1 cellular context compared by ENCODE assay signal in the genomic region with DNA sequence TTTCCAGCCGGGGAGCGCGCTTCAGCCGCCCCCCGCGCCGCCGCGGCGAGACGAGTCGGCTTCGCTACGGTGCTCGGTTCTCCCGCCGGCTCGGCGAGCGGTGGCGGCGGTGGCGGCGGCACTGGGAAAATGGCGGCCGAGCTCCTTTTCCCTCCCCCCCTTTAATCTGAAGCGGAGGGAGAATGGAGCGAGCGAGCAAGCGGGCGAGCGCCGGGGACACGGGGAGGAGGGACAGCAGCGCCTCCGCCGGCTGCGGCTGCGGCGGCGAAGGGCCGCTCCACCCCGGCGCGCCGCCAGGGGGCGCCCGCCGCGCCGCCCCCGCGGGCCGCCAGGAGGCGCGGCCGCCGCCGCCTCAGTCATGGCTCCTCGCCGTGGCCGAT.
TF ChIP-seq lines count a peak whose summit lies in the region.

A gene with protein sequence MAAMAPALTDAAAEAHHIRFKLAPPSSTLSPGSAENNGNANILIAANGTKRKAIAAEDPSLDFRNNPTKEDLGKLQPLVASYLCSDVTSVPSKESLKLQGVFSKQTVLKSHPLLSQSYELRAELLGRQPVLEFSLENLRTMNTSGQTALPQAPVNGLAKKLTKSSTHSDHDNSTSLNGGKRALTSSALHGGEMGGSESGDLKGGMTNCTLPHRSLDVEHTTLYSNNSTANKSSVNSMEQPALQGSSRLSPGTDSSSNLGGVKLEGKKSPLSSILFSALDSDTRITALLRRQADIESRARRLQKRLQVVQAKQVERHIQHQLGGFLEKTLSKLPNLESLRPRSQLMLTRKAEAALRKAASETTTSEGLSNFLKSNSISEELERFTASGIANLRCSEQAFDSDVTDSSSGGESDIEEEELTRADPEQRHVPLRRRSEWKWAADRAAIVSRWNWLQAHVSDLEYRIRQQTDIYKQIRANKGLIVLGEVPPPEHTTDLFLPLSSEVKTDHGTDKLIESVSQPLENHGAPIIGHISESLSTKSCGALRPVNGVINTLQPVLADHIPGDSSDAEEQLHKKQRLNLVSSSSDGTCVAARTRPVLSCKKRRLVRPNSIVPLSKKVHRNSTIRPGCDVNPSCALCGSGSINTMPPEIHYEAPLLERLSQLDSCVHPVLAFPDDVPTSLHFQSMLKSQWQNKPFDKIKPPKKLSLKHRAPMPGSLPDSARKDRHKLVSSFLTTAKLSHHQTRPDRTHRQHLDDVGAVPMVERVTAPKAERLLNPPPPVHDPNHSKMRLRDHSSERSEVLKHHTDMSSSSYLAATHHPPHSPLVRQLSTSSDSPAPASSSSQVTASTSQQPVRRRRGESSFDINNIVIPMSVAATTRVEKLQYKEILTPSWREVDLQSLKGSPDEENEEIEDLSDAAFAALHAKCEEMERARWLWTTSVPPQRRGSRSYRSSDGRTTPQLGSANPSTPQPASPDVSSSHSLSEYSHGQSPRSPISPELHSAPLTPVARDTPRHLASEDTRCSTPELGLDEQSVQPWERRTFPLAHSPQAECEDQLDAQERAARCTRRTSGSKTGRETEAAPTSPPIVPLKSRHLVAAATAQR (N-terminal part only) (minus strand): TSS at position 184 of the 380 bp plus-strand sequence. CDS start 21,286 bp downstream, outside the sequence.

TF ChIP-seq in K562, 482 proteins besides CTCF, POLR2A, EP300 and RAD21 (continued from another document and continues in another):
- TF ChIP-seq, protein P1, sequence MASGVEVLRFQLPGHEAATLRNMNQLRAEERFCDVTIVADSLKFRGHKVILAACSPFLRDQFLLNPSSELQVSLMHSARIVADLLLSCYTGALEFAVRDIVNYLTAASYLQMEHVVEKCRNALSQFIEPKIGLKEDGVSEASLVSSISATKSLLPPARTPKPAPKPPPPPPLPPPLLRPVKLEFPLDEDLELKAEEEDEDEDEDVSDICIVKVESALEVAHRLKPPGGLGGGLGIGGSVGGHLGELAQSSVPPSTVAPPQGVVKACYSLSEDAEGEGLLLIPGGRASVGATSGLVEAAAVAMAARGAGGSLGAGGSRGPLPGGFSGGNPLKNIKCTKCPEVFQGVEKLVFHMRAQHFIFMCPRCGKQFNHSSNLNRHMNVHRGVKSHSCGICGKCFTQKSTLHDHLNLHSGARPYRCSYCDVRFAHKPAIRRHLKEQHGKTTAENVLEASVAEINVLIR (CRISPR knock-in tag; IDR thresholded peaks at IDR 0.05) = no peak
- TF ChIP-seq CBX5 (IDR thresholded peaks at IDR 0.05; ENCODE audit: borderline replicate concordance, low read depth) = no peak
- no peak for TF ChIP-seq MTA3 (IDR thresholded peaks at IDR 0.05; ENCODE audit: borderline replicate concordance)
- TF ChIP-seq, protein P2, sequence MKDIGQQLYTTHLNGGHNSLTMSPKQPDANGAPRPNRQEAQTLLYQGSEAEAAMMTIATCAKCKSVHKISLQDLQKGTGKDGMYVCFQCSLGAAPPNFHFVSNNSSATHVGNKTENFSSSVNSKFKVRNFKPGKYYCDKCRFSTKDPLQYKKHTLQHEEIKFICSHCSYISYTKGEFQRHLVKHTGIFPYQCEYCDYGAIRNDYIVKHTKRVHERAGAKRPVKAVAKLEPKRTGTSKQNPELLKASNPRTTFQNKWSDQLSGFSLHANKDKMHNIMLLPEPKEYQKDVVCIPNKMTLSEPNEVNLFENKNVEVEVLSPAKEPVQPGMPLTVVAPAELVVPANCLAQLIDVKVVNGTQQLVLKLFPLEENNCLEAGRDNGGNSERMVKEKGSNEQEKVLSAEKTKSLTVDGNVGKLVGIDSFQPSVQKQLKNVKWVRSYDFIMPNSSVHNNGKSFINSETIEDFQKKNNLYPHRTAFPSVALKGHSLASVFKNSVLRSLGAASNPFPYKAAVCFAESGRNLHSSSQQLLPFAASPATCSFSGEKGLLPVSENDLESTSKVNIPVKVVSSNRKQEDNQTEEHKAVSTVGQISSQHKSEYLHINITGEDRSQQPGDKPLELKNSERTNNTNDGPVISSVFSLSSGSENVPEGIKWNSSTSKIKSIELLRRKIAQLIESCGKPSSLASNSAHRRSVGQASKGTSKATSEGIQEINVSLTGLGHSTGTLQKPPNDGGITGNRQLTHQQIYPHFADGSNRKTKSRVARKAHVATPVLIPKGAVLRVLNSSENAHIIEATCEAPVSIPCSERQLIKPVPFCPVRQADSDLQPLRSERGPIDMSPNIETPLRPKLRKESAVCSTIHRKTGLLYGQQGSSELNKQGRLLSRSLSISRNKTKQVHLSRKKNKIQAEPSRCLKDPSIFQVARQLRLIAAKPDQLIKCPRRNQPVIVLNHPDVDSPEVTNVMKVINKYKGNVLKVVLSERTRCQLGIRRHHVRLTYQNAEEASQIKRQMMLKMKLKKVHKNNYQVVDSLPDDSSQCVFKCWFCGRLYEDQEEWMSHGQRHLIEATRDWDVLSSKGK (CRISPR knock-in tag; IDR thresholded peaks at IDR 0.05) = no peak
- TF ChIP-seq, protein P3, sequence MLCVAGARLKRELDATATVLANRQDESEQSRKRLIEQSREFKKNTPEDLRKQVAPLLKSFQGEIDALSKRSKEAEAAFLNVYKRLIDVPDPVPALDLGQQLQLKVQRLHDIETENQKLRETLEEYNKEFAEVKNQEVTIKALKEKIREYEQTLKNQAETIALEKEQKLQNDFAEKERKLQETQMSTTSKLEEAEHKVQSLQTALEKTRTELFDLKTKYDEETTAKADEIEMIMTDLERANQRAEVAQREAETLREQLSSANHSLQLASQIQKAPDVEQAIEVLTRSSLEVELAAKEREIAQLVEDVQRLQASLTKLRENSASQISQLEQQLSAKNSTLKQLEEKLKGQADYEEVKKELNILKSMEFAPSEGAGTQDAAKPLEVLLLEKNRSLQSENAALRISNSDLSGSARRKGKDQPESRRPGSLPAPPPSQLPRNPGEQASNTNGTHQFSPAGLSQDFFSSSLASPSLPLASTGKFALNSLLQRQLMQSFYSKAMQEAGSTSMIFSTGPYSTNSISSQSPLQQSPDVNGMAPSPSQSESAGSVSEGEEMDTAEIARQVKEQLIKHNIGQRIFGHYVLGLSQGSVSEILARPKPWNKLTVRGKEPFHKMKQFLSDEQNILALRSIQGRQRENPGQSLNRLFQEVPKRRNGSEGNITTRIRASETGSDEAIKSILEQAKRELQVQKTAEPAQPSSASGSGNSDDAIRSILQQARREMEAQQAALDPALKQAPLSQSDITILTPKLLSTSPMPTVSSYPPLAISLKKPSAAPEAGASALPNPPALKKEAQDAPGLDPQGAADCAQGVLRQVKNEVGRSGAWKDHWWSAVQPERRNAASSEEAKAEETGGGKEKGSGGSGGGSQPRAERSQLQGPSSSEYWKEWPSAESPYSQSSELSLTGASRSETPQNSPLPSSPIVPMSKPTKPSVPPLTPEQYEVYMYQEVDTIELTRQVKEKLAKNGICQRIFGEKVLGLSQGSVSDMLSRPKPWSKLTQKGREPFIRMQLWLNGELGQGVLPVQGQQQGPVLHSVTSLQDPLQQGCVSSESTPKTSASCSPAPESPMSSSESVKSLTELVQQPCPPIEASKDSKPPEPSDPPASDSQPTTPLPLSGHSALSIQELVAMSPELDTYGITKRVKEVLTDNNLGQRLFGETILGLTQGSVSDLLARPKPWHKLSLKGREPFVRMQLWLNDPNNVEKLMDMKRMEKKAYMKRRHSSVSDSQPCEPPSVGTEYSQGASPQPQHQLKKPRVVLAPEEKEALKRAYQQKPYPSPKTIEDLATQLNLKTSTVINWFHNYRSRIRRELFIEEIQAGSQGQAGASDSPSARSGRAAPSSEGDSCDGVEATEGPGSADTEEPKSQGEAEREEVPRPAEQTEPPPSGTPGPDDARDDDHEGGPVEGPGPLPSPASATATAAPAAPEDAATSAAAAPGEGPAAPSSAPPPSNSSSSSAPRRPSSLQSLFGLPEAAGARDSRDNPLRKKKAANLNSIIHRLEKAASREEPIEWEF (CRISPR knock-in tag; IDR thresholded peaks at IDR 0.05) = no peak
- TF ChIP-seq NEUROD1 (IDR thresholded peaks at IDR 0.05; ENCODE audit: borderline replicate concordance, low read depth, low read length, partially characterized antibody) = peak; percentile 56
- peak; percentile 53 for TF ChIP-seq PRPF4 (IDR thresholded peaks at IDR 0.05; ENCODE audit: insufficient read depth, low read depth, low read length, poor library complexity, severe bottlenecking)
- no peak for TF ChIP-seq ZNF274 (IDR thresholded peaks at IDR 0.05; ENCODE audit: borderline replicate concordance, low read depth, low read length)
- no peak for TF ChIP-seq ZFP30 (CRISPR knock-in tag; IDR thresholded peaks at IDR 0.05; ENCODE audit: borderline replicate concordance)
- no peak for TF ChIP-seq ZNF347 (CRISPR knock-in tag; IDR thresholded peaks at IDR 0.05; ENCODE audit: low read depth)
- TF ChIP-seq, protein P4, sequence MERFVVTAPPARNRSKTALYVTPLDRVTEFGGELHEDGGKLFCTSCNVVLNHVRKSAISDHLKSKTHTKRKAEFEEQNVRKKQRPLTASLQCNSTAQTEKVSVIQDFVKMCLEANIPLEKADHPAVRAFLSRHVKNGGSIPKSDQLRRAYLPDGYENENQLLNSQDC (CRISPR knock-in tag; IDR thresholded peaks at IDR 0.05) = peak; percentile 85; the same call in 1 of the 2 replicates
- no peak for TF ChIP-seq MCM5 (IDR thresholded peaks at IDR 0.05; ENCODE audit: low read depth)
- TF ChIP-seq NFYB (IDR thresholded peaks at IDR 0.05; ENCODE audit: extremely low read depth, insufficient read length) = no peak
- TF ChIP-seq, protein P5, sequence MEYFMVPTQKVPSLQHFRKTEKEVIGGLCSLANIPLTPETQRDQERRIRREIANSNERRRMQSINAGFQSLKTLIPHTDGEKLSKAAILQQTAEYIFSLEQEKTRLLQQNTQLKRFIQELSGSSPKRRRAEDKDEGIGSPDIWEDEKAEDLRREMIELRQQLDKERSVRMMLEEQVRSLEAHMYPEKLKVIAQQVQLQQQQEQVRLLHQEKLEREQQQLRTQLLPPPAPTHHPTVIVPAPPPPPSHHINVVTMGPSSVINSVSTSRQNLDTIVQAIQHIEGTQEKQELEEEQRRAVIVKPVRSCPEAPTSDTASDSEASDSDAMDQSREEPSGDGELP (CRISPR knock-in tag; IDR thresholded peaks at IDR 0.05; ENCODE audit: borderline replicate concordance) = no peak
- no peak for TF ChIP-seq IFI16 (CRISPR knock-in tag; IDR thresholded peaks at IDR 0.05)
- TF ChIP-seq, protein P6, sequence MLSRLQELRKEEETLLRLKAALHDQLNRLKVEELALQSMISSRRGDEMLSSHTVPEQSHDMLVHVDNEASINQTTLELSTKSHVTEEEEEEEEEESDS (CRISPR knock-in tag; IDR thresholded peaks at IDR 0.05) = no peak
- TF ChIP-seq SIN3B (IDR thresholded peaks at IDR 0.05; ENCODE audit: low read depth) = no peak
- TF ChIP-seq ZFP36 (IDR thresholded peaks at IDR 0.05; ENCODE audit: low read depth, low read length, partially characterized antibody) = no peak
- TF ChIP-seq ZNF124 (CRISPR knock-in tag; IDR thresholded peaks at IDR 0.05) = no peak
- TF ChIP-seq, protein P7, sequence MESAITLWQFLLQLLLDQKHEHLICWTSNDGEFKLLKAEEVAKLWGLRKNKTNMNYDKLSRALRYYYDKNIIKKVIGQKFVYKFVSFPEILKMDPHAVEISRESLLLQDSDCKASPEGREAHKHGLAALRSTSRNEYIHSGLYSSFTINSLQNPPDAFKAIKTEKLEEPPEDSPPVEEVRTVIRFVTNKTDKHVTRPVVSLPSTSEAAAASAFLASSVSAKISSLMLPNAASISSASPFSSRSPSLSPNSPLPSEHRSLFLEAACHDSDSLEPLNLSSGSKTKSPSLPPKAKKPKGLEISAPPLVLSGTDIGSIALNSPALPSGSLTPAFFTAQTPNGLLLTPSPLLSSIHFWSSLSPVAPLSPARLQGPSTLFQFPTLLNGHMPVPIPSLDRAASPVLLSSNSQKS (CRISPR knock-in tag; IDR thresholded peaks at IDR 0.05) = no peak
- TF ChIP-seq TGIF2 (CRISPR knock-in tag; IDR thresholded peaks at IDR 0.05) = no peak
- TF ChIP-seq DNMT1 (IDR thresholded peaks at IDR 0.05) = no peak
- TF ChIP-seq, protein P8, sequence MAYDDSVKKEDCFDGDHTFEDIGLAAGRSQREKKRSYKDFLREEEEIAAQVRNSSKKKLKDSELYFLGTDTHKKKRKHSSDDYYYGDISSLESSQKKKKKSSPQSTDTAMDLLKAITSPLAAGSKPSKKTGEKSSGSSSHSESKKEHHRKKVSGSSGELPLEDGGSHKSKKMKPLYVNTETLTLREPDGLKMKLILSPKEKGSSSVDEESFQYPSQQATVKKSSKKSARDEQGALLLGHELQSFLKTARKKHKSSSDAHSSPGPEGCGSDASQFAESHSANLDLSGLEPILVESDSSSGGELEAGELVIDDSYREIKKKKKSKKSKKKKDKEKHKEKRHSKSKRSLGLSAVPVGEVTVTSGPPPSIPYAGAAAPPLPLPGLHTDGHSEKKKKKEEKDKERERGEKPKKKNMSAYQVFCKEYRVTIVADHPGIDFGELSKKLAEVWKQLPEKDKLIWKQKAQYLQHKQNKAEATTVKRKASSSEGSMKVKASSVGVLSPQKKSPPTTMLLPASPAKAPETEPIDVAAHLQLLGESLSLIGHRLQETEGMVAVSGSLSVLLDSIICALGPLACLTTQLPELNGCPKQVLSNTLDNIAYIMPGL (CRISPR knock-in tag; IDR thresholded peaks at IDR 0.05) = no peak; the same call in 1 of the 2 replicates
- TF ChIP-seq ZNF778 (CRISPR knock-in tag; IDR thresholded peaks at IDR 0.05) = no peak
- no peak for TF ChIP-seq ZNF785 (CRISPR knock-in tag; IDR thresholded peaks at IDR 0.05)
- peak; percentile 60; the same call in 1 of the 2 replicates for TF ChIP-seq ZBTB7A (IDR thresholded peaks at IDR 0.05; ENCODE audit: borderline replicate concordance, control insufficient read depth, low read depth, low read length)
- TF ChIP-seq SMAD2 (IDR thresholded peaks at IDR 0.05; ENCODE audit: low read depth, low read length) = no peak
- TF ChIP-seq ZNF551 (CRISPR knock-in tag; IDR thresholded peaks at IDR 0.05) = no peak
- TF ChIP-seq ZNF3 (CRISPR knock-in tag; IDR thresholded peaks at IDR 0.05) = no peak
- TF ChIP-seq, protein P9, sequence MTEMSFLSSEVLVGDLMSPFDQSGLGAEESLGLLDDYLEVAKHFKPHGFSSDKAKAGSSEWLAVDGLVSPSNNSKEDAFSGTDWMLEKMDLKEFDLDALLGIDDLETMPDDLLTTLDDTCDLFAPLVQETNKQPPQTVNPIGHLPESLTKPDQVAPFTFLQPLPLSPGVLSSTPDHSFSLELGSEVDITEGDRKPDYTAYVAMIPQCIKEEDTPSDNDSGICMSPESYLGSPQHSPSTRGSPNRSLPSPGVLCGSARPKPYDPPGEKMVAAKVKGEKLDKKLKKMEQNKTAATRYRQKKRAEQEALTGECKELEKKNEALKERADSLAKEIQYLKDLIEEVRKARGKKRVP (CRISPR knock-in tag; IDR thresholded peaks at IDR 0.05) = no peak
- TF ChIP-seq C11orf30 (IDR thresholded peaks at IDR 0.05; ENCODE audit: low read depth) = no peak
- TF ChIP-seq, protein P10, sequence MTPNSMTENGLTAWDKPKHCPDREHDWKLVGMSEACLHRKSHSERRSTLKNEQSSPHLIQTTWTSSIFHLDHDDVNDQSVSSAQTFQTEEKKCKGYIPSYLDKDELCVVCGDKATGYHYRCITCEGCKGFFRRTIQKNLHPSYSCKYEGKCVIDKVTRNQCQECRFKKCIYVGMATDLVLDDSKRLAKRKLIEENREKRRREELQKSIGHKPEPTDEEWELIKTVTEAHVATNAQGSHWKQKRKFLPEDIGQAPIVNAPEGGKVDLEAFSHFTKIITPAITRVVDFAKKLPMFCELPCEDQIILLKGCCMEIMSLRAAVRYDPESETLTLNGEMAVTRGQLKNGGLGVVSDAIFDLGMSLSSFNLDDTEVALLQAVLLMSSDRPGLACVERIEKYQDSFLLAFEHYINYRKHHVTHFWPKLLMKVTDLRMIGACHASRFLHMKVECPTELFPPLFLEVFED (CRISPR knock-in tag; conservative IDR thresholded peaks at IDR 0.05) = no peak
- TF ChIP-seq EGR1 (conservative IDR thresholded peaks at IDR 0.05) = 0 out of 2 replicates have a peak, but pooled peaks have one; percentile 21
- TF ChIP-seq MCM3 (IDR thresholded peaks at IDR 0.05) = no peak
- no peak for TF ChIP-seq MXI1 (IDR thresholded peaks at IDR 0.05; ENCODE audit: low read depth, low read length)
- TF ChIP-seq RBM15 (IDR thresholded peaks at IDR 0.05; ENCODE audit: insufficient read depth, low read length) = no peak
- no peak for TF ChIP-seq ELF2 (CRISPR knock-in tag; IDR thresholded peaks at IDR 0.05)
- no peak for TF ChIP-seq HDGF (IDR thresholded peaks at IDR 0.05)
- no peak for TF ChIP-seq ESRRA (IDR thresholded peaks at IDR 0.05; ENCODE audit: borderline replicate concordance, low read depth)
- no peak for TF ChIP-seq PHB2 (IDR thresholded peaks at IDR 0.05; ENCODE audit: low read depth)
- no peak for TF ChIP-seq FUS (optimal IDR thresholded peaks at IDR 0.05; ENCODE audit: low read depth, low read length)
